2 cellular contexts compared by ENCODE assay signal in genomic region chr3:31995026-31995425, GRCh38. TPM values are rescaled to one million over a fixed set of nuclear protein-coding genes. Genes with fewer than 3 reads are reported as not detected.
"Had no signal": no experiment of that assay in that cellular context is flagged by ENCODE, and none has a peak within 500 bp of the region (broad histone marks: within the 10 kb centered on the region; RNA-seq: fewer than 3 reads in every experiment).

No MANE protein-coding gene starts in this region.

RNA-seq across cellular contexts. Expression of gene ZNF860, which starts 13.5 kb away (rescaled TPM):
- total RNA-seq: activated naive CD8-positive, alpha-beta T cell treated with anti-CD3 and anti-CD28 coated beads, Interleukin-2, amount 10 ng/mL, durations not matched to agents 7 days and 5 days; cardiac muscle cell had no signal
- polyA plus RNA-seq: cardiac muscle cell had no signal
